ENCODE assay signal across 20 cellular contexts in genomic region chr4:146590801-146591200, GRCh38.
DNase-seq lines count a peak whose midpoint lies in the region; ATAC-seq lines count a peak whose summit lies in the region.
"Had no signal": no experiment of that assay in that cellular context is flagged by ENCODE, and none has a peak within 500 bp of the region (broad histone marks: within the 10 kb centered on the region; RNA-seq: fewer than 3 reads in every experiment).

No MANE protein-coding gene starts in this region.

- DNase-seq in D341Med (ENCODE audit: low spot score): peak; percentile 65
- DNase-seq in NCI-H524 (lab: John Stamatoyannopoulos, UW): peak; percentile 77 to 86
- peak; percentile 80 for DNase-seq in NCI-H82 treated with DMSO at 0.1 percent for 48 hours (lab: John Stamatoyannopoulos, UW; ENCODE audit: unreplicated experiment)
- DNase-seq in DMS114 treated with DMSO at 0.1 percent for 48 hours (lab: John Stamatoyannopoulos, UW; ENCODE audit: unreplicated experiment): no peak
- DNase-seq in SIG-M5 treated with dmso at 0.1 percent for 504 hours (lab: John Stamatoyannopoulos, UW; ENCODE audit: unreplicated experiment): no peak
- DNase-seq: 8988T; ACHN; AML-193; BE2C; Calu3; CD4-positive, alpha-beta T cell; CD8-positive, alpha-beta memory T cell; COR-L47; DMS153; DND-41; GM23248; H7 had no signal

- no peak for ATAC-seq in GM18502 (IDR thresholded peaks at IDR 0.05; ENCODE audit: poor library complexity, unreplicated experiment)
- ATAC-seq: A549, HCT116 had no signal

Comparison
In these comparisons a context has a peak if more than half of its experiments do, and no peak if none do; other contexts are left out.
1. DNase-seq: peak in D341Med (single experiment), NCI-H524 (2 of 2) and NCI-H82 treated with DMSO at 0.1 percent for 48 hours (single experiment); none in DMS114 treated with DMSO at 0.1 percent for 48 hours (single experiment) and SIG-M5 treated with dmso at 0.1 percent for 504 hours (single experiment).